In genomic region chr11:35115688-35116030, GRCh38 we compare ENCODE assay signal across 1 cellular context.
TF ChIP-seq lines count a peak whose summit lies in the region.

No MANE protein-coding gene starts in this region.

TF ChIP-seq in IMR-90, 13 proteins besides CTCF, POLR2A, EP300 and RAD21:
- TF ChIP-seq RCOR1 (IDR thresholded peaks at IDR 0.05; ENCODE audit: insufficient replicate concordance, low read length): no peak
- TF ChIP-seq BHLHE40 (IDR thresholded peaks at IDR 0.05; ENCODE audit: low read depth, low read length): no peak
